ENCODE assay signal across 9 cellular contexts in genomic region chr9:93183663-93184438, GRCh38. TPM values are rescaled to one million over a fixed set of nuclear protein-coding genes. Genes with fewer than 3 reads are reported as not detected.
DNase-seq lines count a peak whose midpoint lies in the region; ATAC-seq and TF ChIP-seq lines count a peak whose summit lies in the region.
"Had no signal": no experiment of that assay in that cellular context is flagged by ENCODE, and none has a peak within 500 bp of the region (broad histone marks: within the 10 kb centered on the region; RNA-seq: fewer than 3 reads in every experiment).

WNK2 (plus strand) TSS chr9:93184139; CDS start chr9:93184930, 791 bp downstream.

- no peak within 1 kb of the TSS for H3K23ac ChIP-seq in H9 (ENCODE audit: insufficient read length, low read depth, low read length)

- peak within 1 kb of the TSS; percentile 72 for H3K4me3 ChIP-seq in iPS DF 6.9 (ENCODE audit: low read length)
- peak within 1 kb of the TSS; percentile 60 to 72 (median 68) for H3K4me3 ChIP-seq in gastrocnemius medialis

- no peak within 1 kb of the TSS for H4K5ac ChIP-seq in H9 (ENCODE audit: insufficient read length, low read depth, low read length)

- H2BK20ac ChIP-seq in H9 (ENCODE audit: low read depth, low read length, poor library complexity, severe bottlenecking): no peak within 1 kb of the TSS

- H2BK12ac ChIP-seq in H9 (ENCODE audit: insufficient read length, low read depth, low read length): no peak within 1 kb of the TSS

- no peaks in the 10 kb centered on the region for H3K79me1 ChIP-seq in H9 (ENCODE audit: insufficient read depth, low read depth, low read length, poor library complexity, severe bottlenecking)

- H3K4me2 ChIP-seq in H9 (ENCODE audit: insufficient read depth, insufficient read length, low read length): peak within 1 kb of the TSS; percentile 23

- H3K4ac ChIP-seq in H9 (ENCODE audit: low read depth, low read length): no peak within 1 kb of the TSS

- H3K27me3 ChIP-seq in H9 (ENCODE audit: insufficient read depth, low read length) (peaks cover 4% of the 10 kb centered on the region; the same call in 1 of the 2 replicates), iPS DF 6.9 (ENCODE audit: control insufficient read depth, insufficient read depth, low read length) (peaks cover 3% of the 10 kb centered on the region; the same call in 1 of the 2 replicates), gastrocnemius medialis (no peaks in the 10 kb centered on the region)

- H2BK5ac ChIP-seq in H9 (ENCODE audit: insufficient read length, low read length): no peak within 1 kb of the TSS

- H3K4me1 Mint-ChIP-seq in H9: peaks cover 24 to 30% of the 10 kb centered on the region in 2 experiments

- H3K9me3 Mint-ChIP-seq in H9: no peaks in the 10 kb centered on the region

- WGBS in H9 (ENCODE audit: extremely low coverage, insufficient read length, low lambda C conversion rate): no CpG with 5 or more reads among the region's 85 CpGs
- WGBS in iPS DF 6.9 (ENCODE audit: insufficient coverage, insufficient read length): no CpG with 5 or more reads among the region's 85 CpGs

- H3K27ac Mint-ChIP-seq in H9: peak within 1 kb of the TSS in 1 of 3 experiments; percentile 65; a peak in 2 of 7 replicates

- no peak within 1 kb of the TSS for H3K18ac ChIP-seq in H9 (ENCODE audit: insufficient read length, low read depth, low read length)

- intact Hi-C loops in gastrocnemius medialis (cut with DNase I; ENCODE audit: low total_unique reads): loop anchor here (1.0 to 2.0 kb wide), 2 partner anchors 23 to 35 kb away; no protein-coding TSS in a partner anchor

- DNase-seq in H9: peak; percentile 65
- DNase-seq in RKO (ENCODE audit: low spot score): peak; percentile 34
- no peak for DNase-seq in iPS DF 6.9 (ENCODE audit: low read depth, low spot score)
- DNase-seq in gastrocnemius medialis: no peak
- DNase-seq in hepatic stellate cell (ENCODE audit: low spot score): no peak

- H3K79me2 ChIP-seq in H9 (ENCODE audit: insufficient read depth, low read length): no peaks in the 10 kb centered on the region; the same call in 1 of the 2 replicates

- in situ Hi-C loops in gastrocnemius medialis (cut with MboI; ENCODE audit: low sequenced_read_pairs in 4 of 4): no loop called here

- H3T11ph ChIP-seq in H9 (ENCODE audit: low read length): no peak within 1 kb of the TSS

- no peak within 1 kb of the TSS for H2AFZ ChIP-seq in H9 (ENCODE audit: low read length)

- peaks cover 42% of the 10 kb centered on the region for H3K27me3 Mint-ChIP-seq in H9 (ENCODE audit: low read depth)

- no peak within 1 kb of the TSS for H2BK15ac ChIP-seq in H9 (ENCODE audit: low read depth, low read length)

- no peak within 1 kb of the TSS for H4K8ac ChIP-seq in H9 (replicated peaks; ENCODE audit: insufficient read length, low read depth, low read length)

- no peak within 1 kb of the TSS for H3K56ac ChIP-seq in H9 (ENCODE audit: insufficient read length, low read depth, low read length)

- no peak for TF ChIP-seq CTCF in H9 (conservative IDR thresholded peaks at IDR 0.05)
- peak in 1 of 5 experiments; percentile 8 for TF ChIP-seq CTCF in gastrocnemius medialis (IDR thresholded peaks at IDR 0.05 in 4 of 5, conservative IDR thresholded peaks at IDR 0.05 in 1 of 5)

- H3K4me1 ChIP-seq in H9 (ENCODE audit: insufficient read depth, low read length) (no peaks in the 10 kb centered on the region), iPS DF 6.9 (ENCODE audit: control insufficient read depth, insufficient read depth, low read length) (peaks cover 3% of the 10 kb centered on the region; the same call in 1 of the 2 replicates), gastrocnemius medialis (peaks cover 38% of the 10 kb centered on the region in 2 donors)

- H3K4me3 Mint-ChIP-seq in H9: peak within 1 kb of the TSS; percentile 65 to 85

- no peak within 1 kb of the TSS for H4K91ac ChIP-seq in H9 (ENCODE audit: insufficient read length, low read depth, low read length)

- H3K36me3 Mint-ChIP-seq in H9 (ENCODE audit: insufficient read depth in 1 of 3, low read depth in 3 of 3): no peaks in the 10 kb centered on the region; a peak in 4 of 7 replicates

- peak; percentile 80 to 84 for TF ChIP-seq POLR2A in gastrocnemius medialis (IDR thresholded peaks at IDR 0.05)

- H4K20me1 ChIP-seq in H9 (ENCODE audit: control insufficient read depth, insufficient read depth, insufficient read length): no peaks in the 10 kb centered on the region

- ATAC-seq in gastrocnemius medialis: peak; percentile 68 to 69
- ATAC-seq in GM21786 (IDR thresholded peaks at IDR 0.05; ENCODE audit: unreplicated experiment): no peak
- ATAC-seq in GM18858 (IDR thresholded peaks at IDR 0.05; ENCODE audit: unreplicated experiment): no peak

- no peak within 1 kb of the TSS for H3K9ac ChIP-seq in H9 (ENCODE audit: extremely low read depth, insufficient read length, low read length)

- H3K36me3 ChIP-seq in iPS DF 6.9 (ENCODE audit: control insufficient read depth, insufficient read depth, low read length) (no peaks in the 10 kb centered on the region), gastrocnemius medialis (no peaks in the 10 kb centered on the region)

- H2AK5ac ChIP-seq in H9 (ENCODE audit: insufficient read length, low read length): no peak within 1 kb of the TSS

- H3K23me2 ChIP-seq in H9 (ENCODE audit: insufficient read length, low read depth, low read length, poor library complexity, severe bottlenecking): peaks cover 5% of the 10 kb centered on the region

- H3K9me3 ChIP-seq in H9 (ENCODE audit: control insufficient read depth, low read depth, low read length) (no peaks in the 10 kb centered on the region), iPS DF 6.9 (ENCODE audit: control insufficient read depth, insufficient read depth, low read length) (no peaks in the 10 kb centered on the region), gastrocnemius medialis (no peaks in the 10 kb centered on the region)

- H2BK120ac ChIP-seq in H9 (ENCODE audit: low read depth, low read length, poor library complexity, severe bottlenecking): no peak within 1 kb of the TSS

- H3K27ac ChIP-seq in H9 (ENCODE audit: insufficient read length, low read depth, low read length) (no peak within 1 kb of the TSS), angular gyrus (ENCODE audit: low read depth, low read length) (peak within 1 kb of the TSS; percentile 13), iPS DF 6.9 (ENCODE audit: low read length) (no peak within 1 kb of the TSS), gastrocnemius medialis (peak within 1 kb of the TSS; percentile 71 to 86 (median 82))

- 0 out of 2 replicates have a peak within 1 kb of the TSS, but pooled peaks have one; percentile 9 for H3K14ac ChIP-seq in H9 (ENCODE audit: insufficient read depth, low read length)

RNA-seq across cellular contexts. Expression of gene WNK2, which starts in this region (rescaled TPM):
- total RNA-seq in H9 (2021) (69.4 and 70.5 TPM in 2 replicates), gastrocnemius medialis (10 to 100 TPM; 11.3 to 43.0 (median 24.7) TPM)
- total RNA-seq: RPMI7951 had no signal

Comparison
In these comparisons a context has a peak if more than half of its experiments do, and no peak if none do; other contexts are left out.
1. DNase-seq: peak in H9 (single experiment) and RKO (single experiment); none in iPS DF 6.9 (single experiment), gastrocnemius medialis (0 of 2) and hepatic stellate cell (single experiment).
2. H3K27ac ChIP-seq: peak in angular gyrus (single experiment) and gastrocnemius medialis (4 of 4); none in H9 (single experiment) and iPS DF 6.9 (single experiment).
3. ATAC-seq: peak in gastrocnemius medialis (2 of 2); none in GM21786 (single experiment) and GM18858 (single experiment).